Comparison of ENCODE assay signal across 29 cellular contexts in the genomic region with DNA sequence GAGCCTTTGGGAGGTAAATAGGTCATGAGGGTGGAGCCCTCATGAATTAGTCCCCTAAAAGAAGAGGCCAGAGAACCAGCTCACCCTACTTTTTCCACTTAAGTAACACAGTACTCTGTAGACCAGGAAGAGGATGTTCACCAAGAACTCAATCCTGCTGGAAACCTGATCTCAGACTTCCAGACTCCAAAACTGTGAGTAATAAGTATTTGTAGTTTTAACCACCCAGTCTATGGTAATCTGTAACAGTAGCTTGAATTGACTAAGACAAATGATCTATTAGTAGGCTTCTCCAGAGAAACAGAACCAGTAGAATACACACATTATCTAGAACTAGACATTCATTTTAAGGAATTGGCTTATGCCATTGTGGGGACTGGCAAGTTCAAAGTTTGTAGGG. TPM values are rescaled to one million over a fixed set of nuclear protein-coding genes. Genes with fewer than 3 reads are reported as not detected.
DNase-seq lines count a peak whose midpoint lies in the region; ATAC-seq, FAIRE-seq and TF ChIP-seq lines count a peak whose summit lies in the region.
"Had no signal": no experiment of that assay in that cellular context is flagged by ENCODE, and none has a peak within 500 bp of the region (broad histone marks: within the 10 kb centered on the region; RNA-seq: fewer than 3 reads in every experiment).

No MANE protein-coding gene starts in this region.

- peak; percentile 61; the same call in 2 of the 3 replicates for ATAC-seq in RWPE2 (ENCODE audit: low read depth)
- ATAC-seq: activated CD4-positive, CD25-positive, alpha-beta regulatory T cell treated with anti-CD3 and anti-CD28 coated beads, Interleukin-2, amount 50 U/mL, for 24 hours; gastrocnemius medialis; GM12878; HepG2; stimulated activated naive B cell treated with anti-CD40 and anti-IgM and Interleukin-4, amounts not matched to agents 10 μg/mL and 1 μg/mL and 100 μg/mL, for 72 hours had no signal

- intact Hi-C loops in ovary (cut with DNase I), result no loop called here

- FAIRE-seq in GM12891 (lab: Jason Lieb, UNC), result no peak
- FAIRE-seq: GM12878, H1, HepG2 had no signal

- DNase-seq in EH (ENCODE audit: low read depth) (peak; percentile 51), RWPE2 (ENCODE audit: low spot score) (no peak), fibroblast of gingiva (ENCODE audit: low read depth) (peak; percentile 51), myocyte (ENCODE audit: low read depth) (peak; percentile 57), GM12891 (ENCODE audit: insufficient read length, low spot score) (no peak), SHP77 treated with DMSO at 0.1 percent for 48 hours (lab: John Stamatoyannopoulos, UW) (no peak), GM03348 (ENCODE audit: low spot score) (no peak), ovary (no peak)
- DNase-seq: ACHN; activated naive CD4-positive, alpha-beta T cell treated with anti-CD3 and anti-CD28 coated beads, Interleukin-2, amount 10 ng/mL, durations not matched to agents 7 days and 5 days; activated T-cell treated with anti-CD3 and anti-CD28 coated beads, Interleukin-2, amount 50 U/mL, for 48 hours; anterior cingulate cortex; CD4-positive, alpha-beta T cell; gastrocnemius medialis; left ventricle myocardium inferior; midbrain; MM.1S; NCI-H1436 treated with DMSO at 0.1 percent for 48 hours; NCI-H2171; NCI-H526; nephron progenitor cell; stimulated activated CD4-positive, alpha-beta T cell treated with anti-CD3 and anti-CD28 coated beads, Interleukin-1b, Interleukin-23, amount 100 ng/mL, for 48 hours; stimulated activated naive B cell treated with anti-CD40 and anti-IgM and Interleukin-4, amounts not matched to agents 10 μg/mL and 1 μg/mL and 100 μg/mL, for 72 hours had no signal

- no peak for TF ChIP-seq EP300 in ovary (IDR thresholded peaks at IDR 0.05)

- H3K27me3 ChIP-seq in RWPE2 (ENCODE audit: insufficient read depth, poor library complexity, severe bottlenecking), result no peaks in the 10 kb centered on the region
- no peaks in the 10 kb centered on the region for H3K27me3 ChIP-seq in ovary
- H3K27me3 ChIP-seq: gastrocnemius medialis had no signal

- H3K27ac ChIP-seq in RWPE2 (ENCODE audit: poor library complexity, severe bottlenecking) (no peak overlapping the region), ovary (no peak overlapping the region)
- H3K27ac ChIP-seq: coronary artery, gastrocnemius medialis, left ventricle myocardium inferior, RWPE1 had no signal

- no peak overlapping the region for H3K4me3 ChIP-seq in RWPE2 (ENCODE audit: severe bottlenecking)
- no peak overlapping the region for H3K4me3 ChIP-seq in ovary
- H3K4me3 ChIP-seq: coronary artery, gastrocnemius medialis, GM12878, left ventricle myocardium inferior had no signal

- H3K36me3 ChIP-seq in RWPE2 (ENCODE audit: low read depth) (no peaks in the 10 kb centered on the region), ovary (no peaks in the 10 kb centered on the region)
- H3K36me3 ChIP-seq: gastrocnemius medialis had no signal

- no peaks in the 10 kb centered on the region for H3K9me3 ChIP-seq in RWPE2 (ENCODE audit: severe bottlenecking)
- H3K9me3 ChIP-seq in ovary, result no peaks in the 10 kb centered on the region
- H3K9me3 ChIP-seq: gastrocnemius medialis, left ventricle myocardium inferior had no signal

- no peaks in the 10 kb centered on the region for H3K4me1 ChIP-seq in RWPE2 (ENCODE audit: insufficient read depth, poor library complexity, severe bottlenecking)
- no peaks in the 10 kb centered on the region for H3K4me1 ChIP-seq in ovary (ENCODE audit: insufficient read depth)
- H3K4me1 ChIP-seq: gastrocnemius medialis had no signal

- TF ChIP-seq CTCF in RWPE2 (IDR thresholded peaks at IDR 0.05; ENCODE audit: poor library complexity, severe bottlenecking) (no peak), ovary (IDR thresholded peaks at IDR 0.05) (no peak)

- TF ChIP-seq POLR2A in GM12891 (IDR thresholded peaks at IDR 0.05; ENCODE audit: low read depth, low read length) (no peak), ovary (IDR thresholded peaks at IDR 0.05) (no peak)

TF ChIP-seq in GM12891, 5 proteins besides CTCF, POLR2A, EP300 and RAD21:
- TF ChIP-seq POU2F2 (IDR thresholded peaks at IDR 0.05; ENCODE audit: low read depth, low read length), result no peak
- TF ChIP-seq SPI1 (IDR thresholded peaks at IDR 0.05; ENCODE audit: low read depth, low read length), result no peak
- TF ChIP-seq PAX5 (IDR thresholded peaks at IDR 0.05; ENCODE audit: insufficient read depth, low read length, severe bottlenecking), result no peak
- no peak for TF ChIP-seq POLR2AphosphoS5 (IDR thresholded peaks at IDR 0.05; ENCODE audit: low read depth, low read length)
- TF ChIP-seq TAF1 (IDR thresholded peaks at IDR 0.05; ENCODE audit: low read depth, low read length), result no peak

RNA-seq across cellular contexts. Expression of gene ANKMY2, which starts 51.5 kb away (rescaled TPM):
- total RNA-seq in myocyte (23.4 and 29.2 TPM in 2 replicates), ovary (10 to 100 TPM in 6 of 7 donors, 1 to 10 TPM in 1; 9.9 to 26.2 (median 21.7) TPM)
- 15.3 TPM for polyA plus RNA-seq in myocyte (2012)
- polyA plus RNA-seq in GM12891 (2012; ENCODE audit: low read depth, missing spikeins), result 0.09 TPM
- 10 to 100 TPM; 14.7 to 26.5 TPM for polyA plus RNA-seq in ovary

RNA-seq across cellular contexts. Expression of gene BZW2, which starts 51.9 kb away (rescaled TPM):
- total RNA-seq in myocyte, result 53.4 and 166 TPM in 2 replicates
- polyA plus RNA-seq in myocyte (2012), result 36.5 TPM
- polyA plus RNA-seq in GM12891 (2012; ENCODE audit: low read depth, missing spikeins), result 2.5 TPM
- 10 to 100 TPM; 17.2 to 41.0 (median 22.5) TPM for total RNA-seq in ovary
- 10 to 100 TPM; 18.6 to 23.2 TPM for polyA plus RNA-seq in ovary

Comparison
In these comparisons a context has a peak if more than half of its experiments do, and no peak if none do; other contexts are left out.
1. DNase-seq: peak in EH (single experiment), fibroblast of gingiva (single experiment) and myocyte (single experiment); none in RWPE2 (single experiment), GM12891 (single experiment), SHP77 treated with DMSO at 0.1 percent for 48 hours (single experiment), GM03348 (single experiment) and ovary (0 of 5).